Comparison of ENCODE assay signal across 12 cellular contexts in the genomic region with DNA sequence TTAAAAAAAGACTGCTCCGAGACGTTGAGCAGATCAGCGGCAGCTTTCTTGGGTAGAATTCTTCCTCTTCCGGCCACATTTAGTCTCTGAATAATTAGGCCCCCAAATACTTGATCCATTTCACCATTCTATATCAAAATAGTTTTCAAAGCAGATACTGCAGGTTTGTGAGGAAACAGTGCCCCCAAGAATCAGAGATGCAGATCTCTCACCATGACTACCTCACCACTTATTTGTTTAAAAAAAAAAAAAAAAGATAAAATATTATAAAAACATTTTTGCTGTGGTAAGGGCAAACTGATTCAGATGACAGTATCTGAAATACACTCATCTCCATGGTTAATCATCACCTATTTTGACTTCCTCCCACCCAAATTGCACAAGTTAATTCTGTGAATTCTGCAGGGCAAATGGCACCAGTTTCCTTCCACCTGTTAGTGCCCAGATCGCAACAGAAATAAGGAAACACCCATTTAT.
DNase-seq lines count a peak whose midpoint lies in the region; ATAC-seq lines count a peak whose summit lies in the region.
"Had no signal": no experiment of that assay in that cellular context is flagged by ENCODE, and none has a peak within 500 bp of the region (broad histone marks: within the 10 kb centered on the region; RNA-seq: fewer than 3 reads in every experiment).

No MANE protein-coding gene starts in this region.

- H3K27me3 Mint-ChIP-seq in CD4-positive, alpha-beta memory T cell: no peaks in the 10 kb centered on the region
- H3K27me3 Mint-ChIP-seq in T-cell: no peaks in the 10 kb centered on the region

- peaks cover 12% of the 10 kb centered on the region for H3K36me3 ChIP-seq in CD4-positive, alpha-beta memory T cell (ENCODE audit: insufficient read depth, low read length)
- H3K36me3 ChIP-seq in MG63: peaks cover 48% of the 10 kb centered on the region

- peak overlapping the region; percentile 79 for H3K27ac ChIP-seq in CD4-positive, alpha-beta memory T cell (ENCODE audit: low read depth, low read length)

- peak overlapping the region; percentile 71 to 91 (median 85) for H3K4me3 Mint-ChIP-seq in CD4-positive, alpha-beta memory T cell
- peak overlapping the region; percentile 60 to 85 (median 69) for H3K4me3 Mint-ChIP-seq in T-cell

- peak overlapping the region; percentile 90 to 97 (median 96) for H3K27ac Mint-ChIP-seq in CD4-positive, alpha-beta memory T cell
- H3K27ac Mint-ChIP-seq in T-cell: peak overlapping the region; percentile 92 to 95

- POLR2A ChIA-PET in CD4-positive, alpha-beta memory T cell (lab: Charles Lee; ENCODE audit: partially characterized antibody): interaction anchor here (0.8 to 21.2 kb wide), 14 partner anchors 8 to 396 kb away, joined by 3 to 640 read pairs (median 6); a partner anchor contains a TSS
- POLR2A ChIA-PET in T-cell (lab: Charles Lee): interaction anchor here (0.6 to 2.5 kb wide), 13 partner anchors 10 to 84 kb away, joined by 3 to 18 read pairs (median 3); no protein-coding TSS in a partner anchor

- peak; percentile 69 to 82 (median 78) for DNase-seq in CD4-positive, alpha-beta memory T cell
- DNase-seq in T-cell (peak in 9 of 34 experiments; percentile 20 to 54 (median 36)), left lobe of liver (ENCODE audit: low spot score) (no peak), NCI-H526 treated with DMSO at 0.1 percent for 48 hours (lab: John Stamatoyannopoulos, UW) (no peak), epidermal melanocyte (ENCODE audit: insufficient read length, low spot score) (no peak), MG63 (no peak)
- DNase-seq: mesenchymal stem cell; NCI-H1694; stimulated activated CD4-positive, alpha-beta T cell treated with anti-CD3 and anti-CD28 coated beads, Interleukin-15, amount 100 ng/mL, for 24 hours had no signal

- peaks cover 45 to 53% of the 10 kb centered on the region in 2 donors for H3K36me3 Mint-ChIP-seq in CD4-positive, alpha-beta memory T cell
- peaks cover 48% of the 10 kb centered on the region for H3K36me3 Mint-ChIP-seq in T-cell

- H3K4me1 Mint-ChIP-seq in CD4-positive, alpha-beta memory T cell: peaks cover 71 to 99% (median 85%) of the 10 kb centered on the region in 4 donors
- H3K4me1 Mint-ChIP-seq in T-cell: peaks cover 93 to 98% (median 94%) of the 10 kb centered on the region in 3 donors

- CTCF ChIA-PET in CD4-positive, alpha-beta memory T cell (lab: Charles Lee; ENCODE audit: partially characterized antibody): interaction anchor here (0.8 to 1.5 kb wide), 7 partner anchors 10 to 57 kb away, joined by 3 read pairs; no protein-coding TSS in a partner anchor
- CTCF ChIA-PET in T-cell (lab: Charles Lee): interaction anchor here in 1 of 2 donors (0.7 to 1.5 kb wide), 7 partner anchors 8 to 122 kb away, joined by 3 to 5 read pairs (median 3); no protein-coding TSS in a partner anchor

- no peaks in the 10 kb centered on the region for H3K27me3 ChIP-seq in CD4-positive, alpha-beta memory T cell (ENCODE audit: insufficient read depth, low read length)
- H3K27me3 ChIP-seq in MG63: no peaks in the 10 kb centered on the region

- H3K4me1 ChIP-seq in CD4-positive, alpha-beta memory T cell (ENCODE audit: insufficient read depth, low read length): peaks cover 96% of the 10 kb centered on the region

- intact Hi-C loops in CD4-positive, alpha-beta memory T cell (cut with micrococcal nuclease): loop anchor here (1.0 to 5.0 kb wide), 3 partner anchors 23 to 273 kb away; a partner anchor contains a TSS

- H3K9me3 ChIP-seq in CD4-positive, alpha-beta memory T cell (ENCODE audit: control insufficient read depth in 1 of 2, low read length in 2 of 2): no peaks in the 10 kb centered on the region
- H3K9me3 ChIP-seq in MG63: no peaks in the 10 kb centered on the region

- ATAC-seq in GM19467 (IDR thresholded peaks at IDR 0.05; ENCODE audit: unreplicated experiment) (peak; percentile 51), T-cell (replicated peaks in 1 of 4) (peak; percentile 46 to 68 (median 62)), left lobe of liver (peak; percentile 63), HG03025 (IDR thresholded peaks at IDR 0.05; ENCODE audit: low FRiP score, unreplicated experiment) (no peak)
- ATAC-seq: SK-N-SH treated with all-trans-retinoic acid at 6 μM for 48 hours had no signal

- H3K4me3 ChIP-seq in CD4-positive, alpha-beta memory T cell (ENCODE audit: low read length in 2 of 2): peak overlapping the region in 1 of 2 donors; percentile 8
- H3K4me3 ChIP-seq in MG63: no peak overlapping the region

- peaks cover 0 to 10% (median 0%) of the 10 kb centered on the region in 8 donors for H3K9me3 Mint-ChIP-seq in CD4-positive, alpha-beta memory T cell
- H3K9me3 Mint-ChIP-seq in T-cell: peaks cover 0 to 4% (median 2%) of the 10 kb centered on the region in 3 donors

Comparison
In these comparisons a context has a peak if more than half of its experiments do, and no peak if none do; other contexts are left out.
1. DNase-seq: peak in CD4-positive, alpha-beta memory T cell (5 of 5); none in left lobe of liver (single experiment), NCI-H526 treated with DMSO at 0.1 percent for 48 hours (single experiment), epidermal melanocyte (single experiment) and MG63 (single experiment).